In genomic region chr19:34276614-34277013, GRCh38 we compare ENCODE assay signal across 11 cellular contexts. TPM values are rescaled to one million over a fixed set of nuclear protein-coding genes. Genes with fewer than 3 reads are reported as not detected.
DNase-seq lines count a peak whose midpoint lies in the region; TF ChIP-seq lines count a peak whose summit lies in the region.
"Had no signal": no experiment of that assay in that cellular context is flagged by ENCODE, and none has a peak within 500 bp of the region (broad histone marks: within the 10 kb centered on the region; RNA-seq: fewer than 3 reads in every experiment).

No MANE protein-coding gene starts in this region.

- H3K27me3 Mint-ChIP-seq in activated naive CD4-positive, alpha-beta T cell treated with anti-CD3 and anti-CD28 coated beads, Interleukin-2, amount 50 U/mL, for 24 hours: no peaks in the 10 kb centered on the region

- TF ChIP-seq CTCF in VCaP (conservative IDR thresholded peaks at IDR 0.05) (no peak), thyroid gland (IDR thresholded peaks at IDR 0.05) (no peak)

- H3K4me1 ChIP-seq in thyroid gland: peaks cover 21 to 22% of the 10 kb centered on the region in 2 donors
- H3K4me1 ChIP-seq in effector memory CD4-positive, alpha-beta T cell (ENCODE audit: control insufficient read depth, insufficient read depth, low read length, poor library complexity, severe bottlenecking): peaks cover 27% of the 10 kb centered on the region

- peaks cover 75% of the 10 kb centered on the region for H3K4me1 Mint-ChIP-seq in activated naive CD4-positive, alpha-beta T cell treated with anti-CD3 and anti-CD28 coated beads, Interleukin-2, amount 50 U/mL, for 24 hours

- H3K27ac Mint-ChIP-seq in activated naive CD4-positive, alpha-beta T cell treated with anti-CD3 and anti-CD28 coated beads, Interleukin-2, amount 50 U/mL, for 24 hours: peak overlapping the region; percentile 86

- H3K36me3 ChIP-seq in thyroid gland: no peaks in the 10 kb centered on the region
- no peaks in the 10 kb centered on the region for H3K36me3 ChIP-seq in effector memory CD4-positive, alpha-beta T cell (ENCODE audit: control insufficient read depth, insufficient read depth, low read length)

- TF ChIP-seq POLR2A in thyroid gland (IDR thresholded peaks at IDR 0.05): no peak

- no peaks in the 10 kb centered on the region for H3K27me3 ChIP-seq in thyroid gland
- H3K27me3 ChIP-seq in effector memory CD4-positive, alpha-beta T cell (replicated peaks; ENCODE audit: control insufficient read depth, insufficient read depth, low read length, poor library complexity, severe bottlenecking): no peaks in the 10 kb centered on the region

- H3K4me3 Mint-ChIP-seq in activated naive CD4-positive, alpha-beta T cell treated with anti-CD3 and anti-CD28 coated beads, Interleukin-2, amount 50 U/mL, for 24 hours: peak overlapping the region; percentile 56

- no peak for DNase-seq in activated naive CD4-positive, alpha-beta T cell treated with anti-CD3 and anti-CD28 coated beads, Interleukin-2, amount 50 U/mL, for 16 hours
- peak; percentile 72 for DNase-seq in medulla oblongata (ENCODE audit: extremely low spot score)
- peak; percentile 35 to 40 for DNase-seq in thyroid gland
- no peak for DNase-seq in stimulated activated CD4-positive, alpha-beta T cell treated with anti-CD3 and anti-CD28 coated beads, Interleukin-2, amount 100 ng/mL, for 24 hours
- DNase-seq in foreskin melanocyte: no peak
- DNase-seq in effector memory CD4-positive, alpha-beta T cell: no peak
- DNase-seq: activated CD8-positive, alpha-beta memory T cell treated with anti-CD3 and anti-CD28 coated beads, Interleukin-2, amount 50 U/mL, for 4 hours; NCI-H1436; PC-9 had no signal

- H3K36me3 Mint-ChIP-seq in activated naive CD4-positive, alpha-beta T cell treated with anti-CD3 and anti-CD28 coated beads, Interleukin-2, amount 50 U/mL, for 24 hours: peaks cover 1% of the 10 kb centered on the region

- no peaks in the 10 kb centered on the region for H3K9me3 ChIP-seq in thyroid gland
- no peaks in the 10 kb centered on the region for H3K9me3 ChIP-seq in effector memory CD4-positive, alpha-beta T cell (ENCODE audit: control insufficient read depth, low read length)

- no peaks in the 10 kb centered on the region for H3K9me3 Mint-ChIP-seq in activated naive CD4-positive, alpha-beta T cell treated with anti-CD3 and anti-CD28 coated beads, Interleukin-2, amount 50 U/mL, for 24 hours

- H3K27ac ChIP-seq in VCaP: peak overlapping the region; percentile 10; the same call in 1 of the 2 replicates
- H3K27ac ChIP-seq in thyroid gland: peak overlapping the region in 1 of 3 donors; percentile 7
- H3K27ac ChIP-seq in effector memory CD4-positive, alpha-beta T cell (ENCODE audit: insufficient read depth, low read length, poor library complexity, severe bottlenecking): no peak overlapping the region
- H3K27ac ChIP-seq: PC-9 had no signal

- H3K4me3 ChIP-seq in thyroid gland (replicated peaks in 1 of 3): no peak overlapping the region
- no peak overlapping the region for H3K4me3 ChIP-seq in effector memory CD4-positive, alpha-beta T cell (ENCODE audit: insufficient read depth, low read depth, low read length, poor library complexity, severe bottlenecking)
- H3K4me3 ChIP-seq: PC-9 had no signal

- 15 to 44% methylated on average over 4 of the region's 4 CpGs for WGBS in thyroid gland, 2 donors

- intact Hi-C loops in thyroid gland (cut with DNase I): no loop called here

RNA-seq across cellular contexts. Expression of gene GARRE1, which starts 22.3 kb away (rescaled TPM):
- 10 to 100 TPM; 24.7 to 43.5 (median 30.9) TPM for total RNA-seq in thyroid gland

Comparison
In these comparisons a context has a peak if more than half of its experiments do, and no peak if none do; other contexts are left out.
1. DNase-seq: peak in medulla oblongata (single experiment) and thyroid gland (2 of 2); none in activated naive CD4-positive, alpha-beta T cell treated with anti-CD3 and anti-CD28 coated beads, Interleukin-2, amount 50 U/mL, for 16 hours (single experiment), stimulated activated CD4-positive, alpha-beta T cell treated with anti-CD3 and anti-CD28 coated beads, Interleukin-2, amount 100 ng/mL, for 24 hours (0 of 2), foreskin melanocyte (single experiment) and effector memory CD4-positive, alpha-beta T cell (0 of 3).